1 cellular context compared by ENCODE assay signal in genomic region chr6:157535354-157536217, GRCh38.
A peak's percentile ranks its signal among the peaks of the same experiment; 100 is the strongest.
TF ChIP-seq lines count a peak whose summit lies in the region.

No MANE protein-coding gene starts in this region.

TF ChIP-seq in HepG2, 621 proteins besides CTCF, POLR2A, EP300 and RAD21 (continued from another document and continues in another):
- TF ChIP-seq E2F2 (CRISPR knock-in tag; IDR thresholded peaks at IDR 0.05; ENCODE audit: borderline replicate concordance) = no peak
- peak; percentile 56; the same call in 1 of the 2 replicates for TF ChIP-seq NR2F6 (IDR thresholded peaks at IDR 0.05)
- peak; percentile 64; the same call in 1 of the 2 replicates for TF ChIP-seq NR2F6 (CRISPR knock-in tag; IDR thresholded peaks at IDR 0.05)
- no peak for TF ChIP-seq POLR2AphosphoS5 (IDR thresholded peaks at IDR 0.05; ENCODE audit: low read depth, low read length)
- TF ChIP-seq ZNF317 (CRISPR knock-in tag; IDR thresholded peaks at IDR 0.05) = no peak
- TF ChIP-seq ZNF614 (CRISPR knock-in tag; IDR thresholded peaks at IDR 0.05; ENCODE audit: borderline replicate concordance) = no peak
- TF ChIP-seq ZBTB39 (CRISPR knock-in tag; IDR thresholded peaks at IDR 0.05) = no peak
- TF ChIP-seq DDIT3 (CRISPR knock-in tag; IDR thresholded peaks at IDR 0.05) = no peak
- TF ChIP-seq MIXL1 (CRISPR knock-in tag; IDR thresholded peaks at IDR 0.05) = no peak; the same call in 1 of the 2 replicates
- peak; percentile 15; the same call in 1 of the 2 replicates for TF ChIP-seq HDAC1 (CRISPR knock-in tag; IDR thresholded peaks at IDR 0.05)
- no peak for TF ChIP-seq RBFOX2 (IDR thresholded peaks at IDR 0.05; ENCODE audit: low read depth, low read length)
- TF ChIP-seq ARNT2 (CRISPR knock-in tag; IDR thresholded peaks at IDR 0.05; ENCODE audit: low read depth) = no peak
- TF ChIP-seq YEATS2 (CRISPR knock-in tag; IDR thresholded peaks at IDR 0.05; ENCODE audit: borderline replicate concordance) = no peak
- TF ChIP-seq ZNF138 (CRISPR knock-in tag; IDR thresholded peaks at IDR 0.05; ENCODE audit: low read depth) = no peak
- no peak for TF ChIP-seq ZNF776 (CRISPR knock-in tag; IDR thresholded peaks at IDR 0.05)
- TF ChIP-seq GTF3A (CRISPR knock-in tag; conservative IDR thresholded peaks at IDR 0.05) = no peak
- 0 out of 2 replicates have a peak, but pooled peaks have one; percentile 55 for TF ChIP-seq GLI4 (CRISPR knock-in tag; IDR thresholded peaks at IDR 0.05; ENCODE audit: borderline replicate concordance)
- no peak for TF ChIP-seq ZNF782 (CRISPR knock-in tag; IDR thresholded peaks at IDR 0.05; ENCODE audit: borderline replicate concordance)
- TF ChIP-seq AHDC1 (CRISPR knock-in tag; IDR thresholded peaks at IDR 0.05; ENCODE audit: borderline replicate concordance) = no peak
- TF ChIP-seq CEBPG (CRISPR knock-in tag; IDR thresholded peaks at IDR 0.05) = peak; percentile 71
- no peak for TF ChIP-seq HCFC1 (IDR thresholded peaks at IDR 0.05; ENCODE audit: low read depth, low read length)
- peak; percentile 53 for TF ChIP-seq ZNF629 (CRISPR knock-in tag; conservative IDR thresholded peaks at IDR 0.05)
- TF ChIP-seq SATB2 (CRISPR knock-in tag; IDR thresholded peaks at IDR 0.05) = no peak
- TF ChIP-seq MEF2D (CRISPR knock-in tag; IDR thresholded peaks at IDR 0.05) = 0 out of 2 replicates have a peak, but pooled peaks have one; percentile 41
- TF ChIP-seq HMGA1 (CRISPR knock-in tag; conservative IDR thresholded peaks at IDR 0.05) = no peak
- no peak for TF ChIP-seq ZNF335 (CRISPR knock-in tag; IDR thresholded peaks at IDR 0.05)
- 0 out of 2 replicates have a peak, but pooled peaks have one; percentile 72 for TF ChIP-seq ZNF354B (CRISPR knock-in tag; IDR thresholded peaks at IDR 0.05)
- no peak for TF ChIP-seq ZNF362 (CRISPR knock-in tag; IDR thresholded peaks at IDR 0.05; ENCODE audit: borderline replicate concordance)
- 0 out of 2 replicates have a peak, but pooled peaks have one; percentile 34 for TF ChIP-seq ZNF766 (CRISPR knock-in tag; IDR thresholded peaks at IDR 0.05; ENCODE audit: borderline replicate concordance)
- TF ChIP-seq ZFP36L2 (CRISPR knock-in tag; IDR thresholded peaks at IDR 0.05) = 0 out of 2 replicates have a peak, but pooled peaks have one; percentile 56
- 0 out of 2 replicates have a peak, but pooled peaks have one; percentile 29 for TF ChIP-seq ZNF281 (CRISPR knock-in tag; IDR thresholded peaks at IDR 0.05; ENCODE audit: borderline replicate concordance)
- no peak for TF ChIP-seq ZNF672 (CRISPR knock-in tag; IDR thresholded peaks at IDR 0.05)
- TF ChIP-seq ZNF180 (CRISPR knock-in tag; IDR thresholded peaks at IDR 0.05; ENCODE audit: borderline replicate concordance, low read depth) = no peak
- TF ChIP-seq ADNP (CRISPR knock-in tag; IDR thresholded peaks at IDR 0.05) = no peak
- TF ChIP-seq ZNF17 (CRISPR knock-in tag; IDR thresholded peaks at IDR 0.05) = no peak
- no peak for TF ChIP-seq TAF1 (CRISPR knock-in tag; IDR thresholded peaks at IDR 0.05)
- no peak for TF ChIP-seq ZNF329 (CRISPR knock-in tag; IDR thresholded peaks at IDR 0.05; ENCODE audit: low read depth)
- no peak for TF ChIP-seq TOE1 (CRISPR knock-in tag; IDR thresholded peaks at IDR 0.05)
- TF ChIP-seq AHR (CRISPR knock-in tag; IDR thresholded peaks at IDR 0.05) = no peak
- 0 out of 2 replicates have a peak, but pooled peaks have one; percentile 18 for TF ChIP-seq IRF2 (CRISPR knock-in tag; IDR thresholded peaks at IDR 0.05)
- TF ChIP-seq NFIB (CRISPR knock-in tag; IDR thresholded peaks at IDR 0.05; ENCODE audit: borderline replicate concordance) = no peak
- TF ChIP-seq RFXAP (CRISPR knock-in tag; IDR thresholded peaks at IDR 0.05; ENCODE audit: borderline replicate concordance) = no peak
- no peak for TF ChIP-seq DMTF1 (CRISPR knock-in tag; IDR thresholded peaks at IDR 0.05)
- TF ChIP-seq TFDP1 (CRISPR knock-in tag; IDR thresholded peaks at IDR 0.05; ENCODE audit: borderline replicate concordance) = peak; percentile 26; the same call in 1 of the 2 replicates
- 0 out of 2 replicates have a peak, but pooled peaks have one; percentile 34 for TF ChIP-seq GFI1 (CRISPR knock-in tag; IDR thresholded peaks at IDR 0.05; ENCODE audit: borderline replicate concordance)
- peak; percentile 24 for TF ChIP-seq ASH2L (IDR thresholded peaks at IDR 0.05; ENCODE audit: insufficient read length, low read depth, low read length)
- TF ChIP-seq SPEN (CRISPR knock-in tag; IDR thresholded peaks at IDR 0.05; ENCODE audit: low read depth) = no peak
- TF ChIP-seq KLF13 (CRISPR knock-in tag; IDR thresholded peaks at IDR 0.05) = no peak
- no peak for TF ChIP-seq PBX2 (CRISPR knock-in tag; IDR thresholded peaks at IDR 0.05)
